8 cellular contexts compared by ENCODE assay signal in the genomic region with DNA sequence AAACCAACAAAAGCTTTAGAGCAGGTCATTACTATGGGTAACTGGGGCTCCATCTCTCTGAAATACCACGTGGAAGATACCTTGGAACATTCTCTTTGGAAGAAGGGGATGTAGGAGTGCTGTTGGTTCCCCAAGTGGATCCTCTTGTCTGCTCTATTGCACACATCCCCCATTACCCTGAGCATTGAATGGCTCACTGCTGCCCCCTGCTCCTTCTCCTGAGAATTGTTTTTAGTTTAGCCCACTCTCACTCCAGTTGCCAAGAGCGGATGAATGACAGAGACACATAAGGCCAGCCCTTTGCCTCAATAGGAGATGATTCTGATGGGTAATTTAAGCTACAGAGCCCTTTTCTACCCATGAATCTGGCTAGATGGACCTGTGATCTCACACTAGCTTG.
A peak's percentile ranks its signal among the peaks of the same experiment; 100 is the strongest.
DNase-seq lines count a peak whose midpoint lies in the region; ATAC-seq and TF ChIP-seq lines count a peak whose summit lies in the region.

No MANE protein-coding gene starts in this region.

- WGBS in mammary epithelial cell (ENCODE audit: low coverage, missing lambda C conversion rate): 59% methylated on average over 2 of the region's 2 CpGs
- WGBS in lung, 2 donors: 35 to 40% methylated on average over 2 of the region's 2 CpGs

- H3K4me3 ChIP-seq in mammary epithelial cell (replicated peaks in 1 of 3; ENCODE audit: insufficient read depth in 1 of 3, low read depth in 2 of 3, low read length in 3 of 3) (no peak overlapping the region), lung (no peak overlapping the region)

- DNase-seq in Daoy (ENCODE audit: low read depth): peak; percentile 11
- DNase-seq in HuH-7 (ENCODE audit: low spot score): peak; percentile 16
- peak; percentile 37 for DNase-seq in UCSD-AML1 (lab: John Stamatoyannopoulos, UW; ENCODE audit: unreplicated experiment)
- DNase-seq in mammary epithelial cell: peak; percentile 30
- DNase-seq in lung (ENCODE audit: low spot score): no peak
- peak; percentile 24 to 40 for DNase-seq in stimulated activated CD8-positive, alpha-beta memory T cell treated with anti-CD3 and anti-CD28 coated beads, Interleukin-7, amount 100 ng/mL, for 1 hour (ENCODE audit: low read depth in 2 of 2)
- DNase-seq in omental fat pad (ENCODE audit: low spot score): no peak

- H3K36me3 ChIP-seq in mammary epithelial cell (ENCODE audit: insufficient read depth, low read length): no peaks in the 10 kb centered on the region
- H3K36me3 ChIP-seq in lung (ENCODE audit: control insufficient read depth in 2 of 2, insufficient read depth in 2 of 2, low read length in 2 of 2): peaks cover 0 to 1% of the 10 kb centered on the region in 2 donors

- no TSS peak for BruUV-seq in mammary epithelial cell (replicated peaks; lab: Mats Ljungman, UMichigan)

- H3K9me3 ChIP-seq in mammary epithelial cell (replicated peaks; ENCODE audit: insufficient read depth, low read length) (no peaks in the 10 kb centered on the region), lung (ENCODE audit: control insufficient read depth in 2 of 2, insufficient read depth in 1 of 2, low read length in 1 of 2) (no peaks in the 10 kb centered on the region)

- no peak overlapping the region for H2AFZ ChIP-seq in mammary epithelial cell (ENCODE audit: low read depth, low read length)

- no peak overlapping the region for H3K9ac ChIP-seq in mammary epithelial cell (ENCODE audit: insufficient read depth, low read length)

- no peaks in the 10 kb centered on the region for H3K79me2 ChIP-seq in mammary epithelial cell (ENCODE audit: insufficient read depth, low read length)

- dilution Hi-C loops in mammary epithelial cell (cut with HindIII; ENCODE audit: low sequenced_read_pairs): no loop called here

- no peak overlapping the region for H3K4me2 ChIP-seq in mammary epithelial cell (ENCODE audit: insufficient read depth, low read depth, low read length)

- peak; percentile 82 for ATAC-seq in GM21447 (IDR thresholded peaks at IDR 0.05; ENCODE audit: unreplicated experiment)
- peak; percentile 88 for ATAC-seq in lung (ENCODE audit: insufficient read depth, low FRiP score)
- ATAC-seq in omental fat pad (ENCODE audit: low FRiP score): no peak

- peak; percentile 41 to 71 for TF ChIP-seq CTCF in mammary epithelial cell (conservative IDR thresholded peaks at IDR 0.05 in 1 of 2, IDR thresholded peaks at IDR 0.05 in 1 of 2; ENCODE audit: extremely low read depth in 1 of 2, insufficient read depth in 1 of 2, low read depth in 1 of 2, low read length in 2 of 2)
- peak; percentile 61 for TF ChIP-seq CTCF in lung (IDR thresholded peaks at IDR 0.05; ENCODE audit: control extremely low read depth, extremely low read depth)
- TF ChIP-seq CTCF in omental fat pad (IDR thresholded peaks at IDR 0.05): no peak

- H3K27me3 ChIP-seq in mammary epithelial cell (ENCODE audit: insufficient read depth, low read length) (no peaks in the 10 kb centered on the region), lung (ENCODE audit: control insufficient read depth, insufficient read depth) (no peaks in the 10 kb centered on the region)

- H3K27ac ChIP-seq in mammary epithelial cell (ENCODE audit: insufficient read depth, low read depth, low read length) (no peak overlapping the region), lung (ENCODE audit: low read depth in 1 of 2, low read length in 1 of 2) (no peak overlapping the region)

- in situ Hi-C loops in mammary epithelial cell (cut with MboI; ENCODE audit: low sequenced_read_pairs in 2 of 2): no loop called here

- intact Hi-C loops in mammary epithelial cell (cut with micrococcal nuclease): loop anchor here (1.0 to 5.0 kb wide), 3 partner anchors 198 to 676 kb away; no protein-coding TSS in a partner anchor

- no peaks in the 10 kb centered on the region for H4K20me1 ChIP-seq in mammary epithelial cell (ENCODE audit: insufficient read depth, low read length)

- CTCF ChIA-PET in mammary epithelial cell (lab: Charles Lee; ENCODE audit: low non-redundant PET): no interaction called here

- H3K4me1 ChIP-seq in mammary epithelial cell (ENCODE audit: insufficient read depth, low read length) (no peaks in the 10 kb centered on the region), lung (ENCODE audit: control insufficient read depth in 2 of 2, insufficient read depth in 2 of 2, low read length in 2 of 2) (no peaks in the 10 kb centered on the region)

Comparison
In these comparisons a context has a peak if more than half of its experiments do, and no peak if none do; other contexts are left out.
1. DNase-seq: peak in Daoy (single experiment), HuH-7 (single experiment), UCSD-AML1 (single experiment), mammary epithelial cell (single experiment) and stimulated activated CD8-positive, alpha-beta memory T cell treated with anti-CD3 and anti-CD28 coated beads, Interleukin-7, amount 100 ng/mL, for 1 hour (2 of 2); none in lung (single experiment) and omental fat pad (single experiment).
2. CTCF ChIP-seq: peak in mammary epithelial cell (2 of 2) and lung (single experiment); none in omental fat pad (0 of 3).